In genomic region chr4:146450524-146450923, GRCh38 we compare ENCODE assay signal across 9 cellular contexts.
DNase-seq lines count a peak whose midpoint lies in the region; ATAC-seq and TF ChIP-seq lines count a peak whose summit lies in the region.
"Had no signal": no experiment of that assay in that cellular context is flagged by ENCODE, and none has a peak within 500 bp of the region (broad histone marks: within the 10 kb centered on the region; RNA-seq: fewer than 3 reads in every experiment).

No MANE protein-coding gene starts in this region.

- H3K27ac ChIP-seq in osteoblast (ENCODE audit: low read depth, low read length), result peak overlapping the region; percentile 39
- no peak overlapping the region for H3K27ac ChIP-seq in SK-N-SH (ENCODE audit: low read depth in 2 of 2, low read length in 1 of 2)
- H3K27ac ChIP-seq: A549 had no signal

- H3K9me3 ChIP-seq in osteoblast (ENCODE audit: low read depth, low read length) (no peaks in the 10 kb centered on the region), SK-N-SH (no peaks in the 10 kb centered on the region; the same call in 1 of the 2 replicates), HAP-1 (no peaks in the 10 kb centered on the region)
- H3K9me3 ChIP-seq: A549 had no signal

- no peaks in the 10 kb centered on the region for H3K27me3 ChIP-seq in osteoblast (ENCODE audit: insufficient read depth, low read length)
- H3K27me3 ChIP-seq in SK-N-SH (ENCODE audit: insufficient read depth), result no peaks in the 10 kb centered on the region
- no peaks in the 10 kb centered on the region for H3K27me3 ChIP-seq in HAP-1 (ENCODE audit: low read depth)

- peak overlapping the region; percentile 74 for H3K4me2 ChIP-seq in osteoblast (ENCODE audit: insufficient read depth, low read length)
- no peak overlapping the region for H3K4me2 ChIP-seq in SK-N-SH
- H3K4me2 ChIP-seq: A549 had no signal

- peak overlapping the region; percentile 78 for H3K27ac Mint-ChIP-seq in activated CD4-positive, alpha-beta T cell treated with anti-CD3 and anti-CD28 coated beads for 36 hours
- H3K27ac Mint-ChIP-seq in glutamatergic neuron (ENCODE audit: unreplicated experiment), result no peak overlapping the region

- intact Hi-C loops in activated CD4-positive, alpha-beta T cell treated with anti-CD3 and anti-CD28 coated beads for 36 hours (cut with DNase I, micrococcal nuclease), result loop anchor here (1.0 to 10.0 kb wide), 7 partner anchors 8 to 1266 kb away; partner anchors contain the start of genes MMAA (in 1 of the 2), OTUD4 (in 1 of the 2), SMAD1 (in 1 of the 2) and ZNF827 (in 1 of the 2)

- H4K20me1 ChIP-seq in osteoblast (ENCODE audit: insufficient read depth, low read length) (no peaks in the 10 kb centered on the region), SK-N-SH (ENCODE audit: insufficient read depth) (no peaks in the 10 kb centered on the region)

- ATAC-seq in activated CD4-positive, alpha-beta T cell treated with anti-CD3 and anti-CD28 coated beads for 36 hours, result peak; percentile 88
- peak; percentile 72 for ATAC-seq in HG03571 (IDR thresholded peaks at IDR 0.05; ENCODE audit: unreplicated experiment)
- ATAC-seq: A549 had no signal

- H3K9ac ChIP-seq in SK-N-SH, result no peak overlapping the region

- in situ Hi-C loops in HAP-1 (cut with MboI; ENCODE audit: low sequenced_read_pairs), result no loop called here

- peaks cover 29% of the 10 kb centered on the region for H3K4me1 Mint-ChIP-seq in activated CD4-positive, alpha-beta T cell treated with anti-CD3 and anti-CD28 coated beads for 36 hours
- peaks cover 17% of the 10 kb centered on the region for H3K4me1 Mint-ChIP-seq in glutamatergic neuron (ENCODE audit: low read depth, unreplicated experiment)

- H3K36me3 Mint-ChIP-seq in activated CD4-positive, alpha-beta T cell treated with anti-CD3 and anti-CD28 coated beads for 36 hours (ENCODE audit: low read depth), result peaks cover 23% of the 10 kb centered on the region
- H3K36me3 Mint-ChIP-seq in glutamatergic neuron (ENCODE audit: unreplicated experiment), result peaks cover 12% of the 10 kb centered on the region

- H3K4me3 Mint-ChIP-seq in activated CD4-positive, alpha-beta T cell treated with anti-CD3 and anti-CD28 coated beads for 36 hours, result no peak overlapping the region
- H3K4me3 Mint-ChIP-seq in glutamatergic neuron (ENCODE audit: unreplicated experiment), result no peak overlapping the region

- no peaks in the 10 kb centered on the region for H3F3A ChIP-seq in SK-N-SH (replicated peaks; ENCODE audit: insufficient read depth)

- H3K36me3 ChIP-seq in osteoblast (ENCODE audit: insufficient read depth, low read length) (no peaks in the 10 kb centered on the region), SK-N-SH (replicated peaks in 1 of 2; ENCODE audit: control insufficient read depth in 1 of 2, insufficient read depth in 2 of 2, low read length in 1 of 2) (no peaks in the 10 kb centered on the region), HAP-1 (replicated peaks) (no peaks in the 10 kb centered on the region)

- H3K27me3 Mint-ChIP-seq in activated CD4-positive, alpha-beta T cell treated with anti-CD3 and anti-CD28 coated beads for 36 hours, result no peaks in the 10 kb centered on the region
- H3K27me3 Mint-ChIP-seq in glutamatergic neuron (ENCODE audit: unreplicated experiment), result peaks cover 5% of the 10 kb centered on the region

- POLR2A ChIA-PET in activated CD4-positive, alpha-beta T cell treated with anti-CD3 and anti-CD28 coated beads for 36 hours (lab: Charles Lee), result no interaction called here
- POLR2A ChIA-PET in SK-N-SH (lab: Yijun Ruan, JAX), result no interaction called here

- H3K79me2 ChIP-seq in osteoblast (ENCODE audit: insufficient read depth, low read length), result no peaks in the 10 kb centered on the region
- H3K79me2 ChIP-seq in SK-N-SH (ENCODE audit: insufficient read depth), result no peaks in the 10 kb centered on the region

- TF ChIP-seq CTCF in osteoblast (IDR thresholded peaks at IDR 0.05; ENCODE audit: extremely low read depth, low read depth, low read length), result no peak
- TF ChIP-seq CTCF in SK-N-SH (IDR thresholded peaks at IDR 0.05), result no peak
- no peak for TF ChIP-seq CTCF in glutamatergic neuron (IDR thresholded peaks at IDR 0.05; ENCODE audit: partially characterized antibody, unreplicated experiment)

- no peak for TF ChIP-seq EP300 in SK-N-SH (IDR thresholded peaks at IDR 0.05; ENCODE audit: borderline replicate concordance in 1 of 2, low read depth in 1 of 2, low read length in 1 of 2)

- H3K9me3 Mint-ChIP-seq in activated CD4-positive, alpha-beta T cell treated with anti-CD3 and anti-CD28 coated beads for 36 hours (ENCODE audit: low read depth), result peaks cover 11% of the 10 kb centered on the region
- no peaks in the 10 kb centered on the region for H3K9me3 Mint-ChIP-seq in glutamatergic neuron (ENCODE audit: unreplicated experiment)

- H2AFZ ChIP-seq in osteoblast (ENCODE audit: low read length), result no peak overlapping the region
- H2AFZ ChIP-seq in SK-N-SH (ENCODE audit: low read depth), result no peak overlapping the region

- H3K9me2 ChIP-seq in SK-N-SH, result no peaks in the 10 kb centered on the region

- no peak for TF ChIP-seq RAD21 in SK-N-SH (IDR thresholded peaks at IDR 0.05; ENCODE audit: low read length)

- H3K4me1 ChIP-seq in osteoblast (ENCODE audit: insufficient read depth, low read length) (no peaks in the 10 kb centered on the region), SK-N-SH (ENCODE audit: control insufficient read depth in 1 of 2, insufficient read depth in 2 of 2, low read depth in 1 of 2, low read length in 1 of 2) (peaks cover 0 to 3% of the 10 kb centered on the region in 2 experiments; a peak in 1 of 4 replicates), HAP-1 (no peaks in the 10 kb centered on the region)
- H3K4me1 ChIP-seq: A549 had no signal

- DNase-seq in activated CD4-positive, alpha-beta T cell treated with anti-CD3 and anti-CD28 coated beads for 36 hours, result peak; percentile 27
- no peak for DNase-seq in activated CD4-positive, alpha-beta T cell treated with anti-CD3 and anti-CD28 coated beads, Interleukin-2, amount 50 U/mL, for 48 hours
- DNase-seq in H4 (ENCODE audit: low spot score), result peak; percentile 3
- no peak for DNase-seq in osteoblast (ENCODE audit: insufficient read length, low spot score, missing footprints)
- DNase-seq in SK-N-SH, result no peak
- DNase-seq in glutamatergic neuron, result no peak
- DNase-seq in HAP-1 (ENCODE audit: low spot score in 2 of 2), result no peak

- CTCF ChIA-PET in activated CD4-positive, alpha-beta T cell treated with anti-CD3 and anti-CD28 coated beads for 36 hours (lab: Charles Lee), result no interaction called here
- CTCF ChIA-PET in SK-N-SH (lab: Yijun Ruan, JAX), result interaction anchor here (0.7 to 1.0 kb wide), 2 partner anchors 13 to 324 kb away, joined by 3 read pairs; no protein-coding TSS in a partner anchor

- H3K4me3 ChIP-seq in osteoblast (ENCODE audit: insufficient read depth, low read length) (peak overlapping the region; percentile 31), SK-N-SH (ENCODE audit: low read depth in 2 of 2, low read length in 1 of 2) (no peak overlapping the region), HAP-1 (no peak overlapping the region)
- H3K4me3 ChIP-seq: A549 had no signal

TF ChIP-seq in SK-N-SH, 30 proteins besides CTCF, POLR2A, EP300 and RAD21:
- TF ChIP-seq FOXJ3 (CRISPR knock-in tag; IDR thresholded peaks at IDR 0.05), result no peak
- TF ChIP-seq MEF2A (IDR thresholded peaks at IDR 0.05; ENCODE audit: borderline replicate concordance, low read depth), result no peak
- TF ChIP-seq ELF1 (IDR thresholded peaks at IDR 0.05), result no peak
- TF ChIP-seq, protein P1, sequence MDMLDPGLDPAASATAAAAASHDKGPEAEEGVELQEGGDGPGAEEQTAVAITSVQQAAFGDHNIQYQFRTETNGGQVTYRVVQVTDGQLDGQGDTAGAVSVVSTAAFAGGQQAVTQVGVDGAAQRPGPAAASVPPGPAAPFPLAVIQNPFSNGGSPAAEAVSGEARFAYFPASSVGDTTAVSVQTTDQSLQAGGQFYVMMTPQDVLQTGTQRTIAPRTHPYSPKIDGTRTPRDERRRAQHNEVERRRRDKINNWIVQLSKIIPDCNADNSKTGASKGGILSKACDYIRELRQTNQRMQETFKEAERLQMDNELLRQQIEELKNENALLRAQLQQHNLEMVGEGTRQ (IDR thresholded peaks at IDR 0.05; ENCODE audit: borderline replicate concordance, low read depth, low read length), result no peak
- TF ChIP-seq EZH2phosphoT487 (IDR thresholded peaks at IDR 0.05; ENCODE audit: borderline replicate concordance, low read depth), result no peak
- TF ChIP-seq NFIC (IDR thresholded peaks at IDR 0.05; ENCODE audit: borderline replicate concordance), result no peak
- no peak for TF ChIP-seq TAF1 (IDR thresholded peaks at IDR 0.05; ENCODE audit: borderline replicate concordance, low read depth, low read length)
- TF ChIP-seq, protein P2, sequence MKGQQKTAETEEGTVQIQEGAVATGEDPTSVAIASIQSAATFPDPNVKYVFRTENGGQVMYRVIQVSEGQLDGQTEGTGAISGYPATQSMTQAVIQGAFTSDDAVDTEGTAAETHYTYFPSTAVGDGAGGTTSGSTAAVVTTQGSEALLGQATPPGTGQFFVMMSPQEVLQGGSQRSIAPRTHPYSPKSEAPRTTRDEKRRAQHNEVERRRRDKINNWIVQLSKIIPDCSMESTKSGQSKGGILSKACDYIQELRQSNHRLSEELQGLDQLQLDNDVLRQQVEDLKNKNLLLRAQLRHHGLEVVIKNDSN (IDR thresholded peaks at IDR 0.05; ENCODE audit: borderline replicate concordance, low read depth), result no peak
- TF ChIP-seq GATA2 (CRISPR knock-in tag; IDR thresholded peaks at IDR 0.05), result no peak
- no peak for TF ChIP-seq FOXM1 (IDR thresholded peaks at IDR 0.05; ENCODE audit: low read depth)
TF ChIP-seq in SK-N-SH: peak in this region for 0.

Comparison
In these comparisons a context has a peak if more than half of its experiments do, and no peak if none do; other contexts are left out.
1. DNase-seq: peak in activated CD4-positive, alpha-beta T cell treated with anti-CD3 and anti-CD28 coated beads for 36 hours (single experiment) and H4 (single experiment); none in activated CD4-positive, alpha-beta T cell treated with anti-CD3 and anti-CD28 coated beads, Interleukin-2, amount 50 U/mL, for 48 hours (0 of 2), osteoblast (single experiment), SK-N-SH (single experiment), glutamatergic neuron (single experiment) and HAP-1 (0 of 2).